ENCODE assay signal across 9 cellular contexts in the genomic region with DNA sequence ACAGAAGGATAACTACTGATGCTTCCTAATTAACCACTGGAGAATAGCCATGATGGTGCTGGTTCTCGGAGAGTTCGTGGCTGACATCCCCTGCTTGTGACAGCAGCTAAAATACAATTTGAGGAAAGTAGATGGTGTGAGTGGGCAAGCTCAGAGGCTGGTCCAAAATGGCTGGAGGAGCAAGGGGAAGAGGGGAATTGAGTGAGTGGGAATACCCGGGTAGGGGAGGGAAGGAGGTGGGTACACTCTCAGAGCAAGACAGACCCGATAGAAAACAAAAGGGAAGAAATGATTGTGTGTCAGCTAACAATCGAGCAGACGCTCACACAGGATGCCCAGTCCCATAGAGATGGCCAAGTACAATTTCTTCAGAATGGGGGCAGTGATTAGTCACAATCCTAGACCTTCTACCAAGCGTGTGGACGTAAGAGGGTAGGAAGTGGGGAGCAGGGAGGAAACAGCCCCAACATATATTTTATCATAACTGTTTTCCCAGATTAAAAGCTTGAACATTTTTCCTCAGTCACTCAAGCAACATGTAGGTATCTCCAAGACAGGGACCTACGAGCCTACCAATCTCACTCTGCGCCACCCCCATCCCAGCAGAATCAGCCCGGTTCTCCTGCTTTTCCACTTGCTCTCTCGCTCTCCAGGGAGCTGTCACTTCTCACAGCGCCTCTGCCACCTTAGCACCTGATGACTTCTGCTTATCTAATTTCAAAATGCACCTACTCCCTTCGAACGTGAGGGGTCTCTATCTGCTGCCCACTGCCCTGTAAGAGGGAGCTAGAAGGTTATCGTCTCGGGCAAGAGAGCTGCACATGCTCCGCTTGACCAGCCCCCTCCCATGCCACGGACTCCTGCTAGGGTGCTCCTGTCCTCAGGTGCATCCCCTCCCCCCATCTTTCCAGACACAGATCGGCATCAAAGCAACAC. TPM values are rescaled to one million over a fixed set of nuclear protein-coding genes. Genes with fewer than 3 reads are reported as not detected.
DNase-seq lines count a peak whose midpoint lies in the region; ATAC-seq and TF ChIP-seq lines count a peak whose summit lies in the region.
"Had no signal": no experiment of that assay in that cellular context is flagged by ENCODE, and none has a peak within 500 bp of the region (broad histone marks: within the 10 kb centered on the region; RNA-seq: fewer than 3 reads in every experiment).

No MANE protein-coding gene starts in this region.

- peak overlapping the region; percentile 95 to 99 (median 98) for H3K27ac Mint-ChIP-seq in naive B cell

- no peaks in the 10 kb centered on the region for H3K27me3 ChIP-seq in right atrium auricular region
- H3K27me3 ChIP-seq in breast epithelium = no peaks in the 10 kb centered on the region
- H3K27me3 ChIP-seq in uterus = no peaks in the 10 kb centered on the region

- TF ChIP-seq POLR2A in breast epithelium (IDR thresholded peaks at IDR 0.05) (no peak), uterus (IDR thresholded peaks at IDR 0.05) (no peak)

- H3K27me3 Mint-ChIP-seq in naive B cell = no peaks in the 10 kb centered on the region

- H3K27ac ChIP-seq in right atrium auricular region = peak overlapping the region; percentile 41 to 52
- H3K27ac ChIP-seq in breast epithelium = peak overlapping the region; percentile 62 to 83
- H3K27ac ChIP-seq in uterus = peak overlapping the region; percentile 97 to 98
- no peak overlapping the region for H3K27ac ChIP-seq in RWPE1

- H3K4me1 ChIP-seq in right atrium auricular region = peaks cover 0 to 27% of the 10 kb centered on the region in 2 donors
- H3K4me1 ChIP-seq in breast epithelium = peaks cover 2 to 6% of the 10 kb centered on the region in 2 donors
- H3K4me1 ChIP-seq in uterus = no peaks in the 10 kb centered on the region

- no peak for TF ChIP-seq CTCF in right atrium auricular region (IDR thresholded peaks at IDR 0.05)
- no peak for TF ChIP-seq CTCF in breast epithelium (IDR thresholded peaks at IDR 0.05)
- TF ChIP-seq CTCF in uterus (IDR thresholded peaks at IDR 0.05) = no peak
- no peak for TF ChIP-seq CTCF in RWPE1 (conservative IDR thresholded peaks at IDR 0.05; ENCODE audit: low read depth)

- no peak for ATAC-seq in left cardiac atrium
- peak; percentile 18 to 32 for ATAC-seq in naive B cell (ENCODE audit: low read depth in 2 of 2)
- no peak for ATAC-seq in GM21367 (IDR thresholded peaks at IDR 0.05; ENCODE audit: unreplicated experiment)

- H3K36me3 ChIP-seq in right atrium auricular region = no peaks in the 10 kb centered on the region
- no peaks in the 10 kb centered on the region for H3K36me3 ChIP-seq in breast epithelium
- no peaks in the 10 kb centered on the region for H3K36me3 ChIP-seq in uterus

- H3K4me3 ChIP-seq in right atrium auricular region = peak overlapping the region; percentile 50 to 58
- H3K4me3 ChIP-seq in breast epithelium = peak overlapping the region; percentile 56 to 88 (median 71)
- peak overlapping the region; percentile 76 to 85 for H3K4me3 ChIP-seq in uterus

- POLR2A ChIA-PET in RWPE1 (lab: Yijun Ruan, JAX; ENCODE audit: low non-redundant PET) = no interaction called here

- peaks cover 91 to 98% (median 97%) of the 10 kb centered on the region in 3 donors for H3K4me1 Mint-ChIP-seq in naive B cell

- peaks cover 22 to 30% of the 10 kb centered on the region in 2 donors for H3K36me3 Mint-ChIP-seq in naive B cell

- no peaks in the 10 kb centered on the region for H3K9me3 Mint-ChIP-seq in naive B cell

- CTCF ChIA-PET in RWPE1 (lab: Yijun Ruan, JAX) = no interaction called here

- DNase-seq in right atrium auricular region (ENCODE audit: low spot score) = no peak
- DNase-seq in left cardiac atrium = no peak
- DNase-seq in breast epithelium (ENCODE audit: low spot score in 2 of 2) = no peak
- peak; percentile 17 for DNase-seq in naive B cell
- no peak for DNase-seq in uterus
- DNase-seq in activated gamma-delta T cell treated with Interleukin-2 at 50 U/mL for 16 hours = no peak
- DNase-seq in RWPE1 (ENCODE audit: low spot score) = no peak
- DNase-seq: T-helper 9 cell had no signal

- intact Hi-C loops in left cardiac atrium (cut with DNase I) (no loop called here), breast epithelium (cut with DNase I; ENCODE audit: low total_unique reads) (no loop called here), uterus (cut with DNase I; ENCODE audit: low total_unique reads) (no loop called here)

- no peaks in the 10 kb centered on the region for H3K9me3 ChIP-seq in right atrium auricular region
- H3K9me3 ChIP-seq in breast epithelium = no peaks in the 10 kb centered on the region
- H3K9me3 ChIP-seq in uterus = no peaks in the 10 kb centered on the region

- H3K4me3 Mint-ChIP-seq in naive B cell = peak overlapping the region; percentile 82 to 97 (median 92)

RNA-seq across cellular contexts. Expression of gene RIPOR2, which starts 26.2 kb away (rescaled TPM):
- total RNA-seq in right atrium auricular region (1 to 10 TPM; 2.4 to 7.3 TPM), left cardiac atrium (1 to 10 TPM; 4.8 to 5.4 TPM), breast epithelium (10 to 100 TPM; 13.8 to 70.5 (median 29.2) TPM), uterus (100 to 1,000 TPM in 2 of 4 donors, 10 to 100 TPM in 2; 29.0 to 106 (median 80.4) TPM)
- polyA plus RNA-seq in naive B cell (ENCODE audit: low read depth in 6 of 6) = 100 to 1,000 TPM; 464 to 666 (median 484) TPM

Comparison
In these comparisons a context has a peak if more than half of its experiments do, and no peak if none do; other contexts are left out.
1. ATAC-seq: peak in naive B cell (2 of 2); none in left cardiac atrium (0 of 2) and GM21367 (single experiment).
2. Peak in every context shown above with its lines, with median percentiles within 50 percentile points of each other: H3K4me3 ChIP-seq.